Comparison of ENCODE assay signal across 12 cellular contexts in the genomic region with DNA sequence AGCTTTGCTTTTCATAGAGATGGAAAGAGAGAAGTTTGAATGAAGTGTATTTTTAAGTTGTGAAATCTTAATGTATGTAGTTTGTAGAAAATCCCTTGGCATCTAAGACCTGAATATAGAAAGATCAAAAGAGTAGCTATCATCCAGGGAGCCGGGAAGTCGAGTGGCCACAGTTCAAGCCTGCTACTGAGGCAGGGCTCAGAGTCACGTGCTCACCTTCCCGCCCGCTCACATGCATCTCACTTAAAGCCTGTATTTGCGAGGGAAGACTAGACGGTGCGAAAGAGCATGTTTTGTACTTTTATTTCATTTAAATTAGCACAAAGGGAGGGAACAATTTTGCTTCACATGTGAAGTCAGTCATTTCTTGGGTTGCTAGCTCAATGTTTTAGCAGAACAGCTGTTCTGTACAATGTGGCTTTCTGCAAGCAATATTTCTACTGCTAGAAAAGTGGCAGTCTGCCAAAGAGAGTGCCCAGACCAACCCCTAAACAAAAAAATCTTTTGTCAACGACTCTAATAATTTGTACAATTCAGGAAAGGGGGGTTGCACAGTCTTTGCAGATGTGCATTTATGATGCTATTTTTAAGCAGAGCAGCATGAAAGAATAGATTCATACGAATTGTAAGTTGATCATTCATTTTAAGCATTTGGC.
DNase-seq lines count a peak whose midpoint lies in the region; TF ChIP-seq lines count a peak whose summit lies in the region.
"Had no signal": no experiment of that assay in that cellular context is flagged by ENCODE, and none has a peak within 500 bp of the region (broad histone marks: within the 10 kb centered on the region; RNA-seq: fewer than 3 reads in every experiment).

No MANE protein-coding gene starts in this region.

- peaks cover 13% of the 10 kb centered on the region for H3K4me1 ChIP-seq in smooth muscle cell (ENCODE audit: low read depth)

- H3F3A ChIP-seq in smooth muscle cell (ENCODE audit: low read depth): no peaks in the 10 kb centered on the region

- no peak for TF ChIP-seq CTCF in smooth muscle cell (IDR thresholded peaks at IDR 0.05; ENCODE audit: borderline replicate concordance, insufficient read depth, poor library complexity, severe bottlenecking)

- H3K4me2 ChIP-seq in smooth muscle cell: peak overlapping the region; percentile 52

- no peaks in the 10 kb centered on the region for H4K20me1 ChIP-seq in smooth muscle cell (ENCODE audit: low read depth)

- peak; percentile 3 for DNase-seq in DMS 273 (lab: John Stamatoyannopoulos, UW; ENCODE audit: unreplicated experiment)
- no peak for DNase-seq in DMS 273 treated with DMSO at 0.1 percent for 48 hours (lab: John Stamatoyannopoulos, UW)
- peak; percentile 36 for DNase-seq in RPMI7951 (ENCODE audit: low read depth)
- peak; percentile 3 for DNase-seq in fibroblast of the conjunctiva (ENCODE audit: low read depth)
- no peak for DNase-seq in smooth muscle cell (lab: John Stamatoyannopoulos, UW; ENCODE audit: unreplicated experiment)
- DNase-seq in activated effector memory CD4-positive, alpha-beta T cell treated with anti-CD3 and anti-CD28 coated beads, Interleukin-2, amount 50 U/mL, for 16 hours: no peak
- DNase-seq in stimulated activated CD4-positive, alpha-beta T cell treated with anti-CD3 and anti-CD28 coated beads, Interleukin-1b, Interleukin-23, amount 100 ng/mL, for 48 hours: no peak
- no peak for DNase-seq in cortex of kidney (lab: John Stamatoyannopoulos, UW)
- DNase-seq: DND-41; effector memory CD8-positive, alpha-beta T cell; Karpas-422 had no signal

- no peak overlapping the region for H3K27ac ChIP-seq in smooth muscle cell (ENCODE audit: low read depth)
- H3K27ac ChIP-seq: 22Rv1 had no signal

- no peaks in the 10 kb centered on the region for H3K9me3 ChIP-seq in smooth muscle cell (replicated peaks; ENCODE audit: low read depth)

- no peaks in the 10 kb centered on the region for H3K79me2 ChIP-seq in smooth muscle cell (ENCODE audit: low read depth)

- H3K36me3 ChIP-seq in smooth muscle cell (ENCODE audit: low read depth): no peaks in the 10 kb centered on the region

- H3K4me3 ChIP-seq in smooth muscle cell: no peak overlapping the region

- no peaks in the 10 kb centered on the region for H3K27me3 ChIP-seq in smooth muscle cell (ENCODE audit: low read depth)

- WGBS in smooth muscle cell (ENCODE audit: low lambda C conversion rate): 80% methylated on average over 10 of the region's 10 CpGs

- no peak overlapping the region for H3K9ac ChIP-seq in smooth muscle cell (ENCODE audit: low read depth)

- H2AFZ ChIP-seq in smooth muscle cell (ENCODE audit: low read depth): no peak overlapping the region

Comparison
In these comparisons a context has a peak if more than half of its experiments do, and no peak if none do; other contexts are left out.
1. DNase-seq: peak in DMS 273 (single experiment), RPMI7951 (single experiment) and fibroblast of the conjunctiva (single experiment); none in DMS 273 treated with DMSO at 0.1 percent for 48 hours (single experiment), smooth muscle cell (single experiment), activated effector memory CD4-positive, alpha-beta T cell treated with anti-CD3 and anti-CD28 coated beads, Interleukin-2, amount 50 U/mL, for 16 hours (single experiment), stimulated activated CD4-positive, alpha-beta T cell treated with anti-CD3 and anti-CD28 coated beads, Interleukin-1b, Interleukin-23, amount 100 ng/mL, for 48 hours (single experiment) and cortex of kidney (single experiment).